ENCODE assay signal across 18 cellular contexts in genomic region chr1:107804746-107805145, GRCh38.
DNase-seq lines count a peak whose midpoint lies in the region; TF ChIP-seq lines count a peak whose summit lies in the region.
"Had no signal": no experiment of that assay in that cellular context is flagged by ENCODE, and none has a peak within 500 bp of the region (broad histone marks: within the 10 kb centered on the region; RNA-seq: fewer than 3 reads in every experiment).

No MANE protein-coding gene starts in this region.

- 43 to 70% (median 50%) methylated on average over 1 of the region's 1 CpG for WGBS in spleen, 5 donors
- 47 to 55% methylated on average over 1 of the region's 1 CpG for WGBS in tibial nerve, 2 donors

- H3K36me3 Mint-ChIP-seq in activated T-cell treated with anti-CD3 and anti-CD28 coated beads, Interleukin-2, amount 50 U/mL, for 24 hours (ENCODE audit: low read depth), result no peaks in the 10 kb centered on the region
- H3K36me3 Mint-ChIP-seq in activated T-helper 2 cell treated with anti-CD3 and anti-CD28 coated beads, Interferon-gamma antibody, Interleukin-2, Interleukin-4, amounts not matched to agents 10 μg/mL and 5 μg/mL and 100 μg/mL, durations not matched to agents 14 hours and 24 hours and 36 hours (ENCODE audit: low read depth), result peaks cover 3% of the 10 kb centered on the region

- TF ChIP-seq POLR2A in spleen (IDR thresholded peaks at IDR 0.05) (no peak), tibial nerve (IDR thresholded peaks at IDR 0.05) (no peak)

- H3K9me3 ChIP-seq in Karpas-422 (ENCODE audit: low read length) (no peaks in the 10 kb centered on the region), spleen (peaks cover 0 to 8% (median 4%) of the 10 kb centered on the region in 8 donors), tibial nerve (peaks cover 0 to 6% (median 0%) of the 10 kb centered on the region in 4 donors), colonic mucosa (no peaks in the 10 kb centered on the region)
- H3K9me3 ChIP-seq: vagina had no signal

- no peaks in the 10 kb centered on the region for H4K20me1 ChIP-seq in Karpas-422 (ENCODE audit: insufficient read depth, low read depth, low read length)

- TF ChIP-seq CTCF in spleen (IDR thresholded peaks at IDR 0.05 in 8 of 11, conservative IDR thresholded peaks at IDR 0.05 in 3 of 11) (no peak), tibial nerve (IDR thresholded peaks at IDR 0.05) (no peak), colonic mucosa (IDR thresholded peaks at IDR 0.05) (no peak)

- H3K4me3 ChIP-seq in Karpas-422 (ENCODE audit: low read length) (no peak overlapping the region), spleen (peak overlapping the region in 1 of 8 donors; percentile 45), tibial nerve (no peak overlapping the region), colonic mucosa (no peak overlapping the region)
- H3K4me3 ChIP-seq: cardiac muscle cell, left ventricle myocardium inferior, vagina had no signal

- no peaks in the 10 kb centered on the region for H3K9me2 ChIP-seq in Karpas-422 (replicated peaks; ENCODE audit: insufficient read depth, low read length)

- H3K4me1 ChIP-seq in Karpas-422 (ENCODE audit: low read length) (peaks cover 11% of the 10 kb centered on the region), spleen (peaks cover 9 to 89% (median 49%) of the 10 kb centered on the region in 6 donors), tibial nerve (peaks cover 0 to 10% (median 0%) of the 10 kb centered on the region in 4 donors), colonic mucosa (no peaks in the 10 kb centered on the region)
- H3K4me1 ChIP-seq: left ventricle myocardium inferior, vagina had no signal

- peaks cover 46% of the 10 kb centered on the region for H3K4me1 Mint-ChIP-seq in activated T-cell treated with anti-CD3 and anti-CD28 coated beads, Interleukin-2, amount 50 U/mL, for 24 hours (ENCODE audit: low read depth)
- peaks cover 35% of the 10 kb centered on the region for H3K4me1 Mint-ChIP-seq in activated T-helper 2 cell treated with anti-CD3 and anti-CD28 coated beads, Interferon-gamma antibody, Interleukin-2, Interleukin-4, amounts not matched to agents 10 μg/mL and 5 μg/mL and 100 μg/mL, durations not matched to agents 14 hours and 24 hours and 36 hours (ENCODE audit: low read depth)

- no peaks in the 10 kb centered on the region for H3K27me3 Mint-ChIP-seq in activated T-cell treated with anti-CD3 and anti-CD28 coated beads, Interleukin-2, amount 50 U/mL, for 24 hours
- H3K27me3 Mint-ChIP-seq in activated T-helper 2 cell treated with anti-CD3 and anti-CD28 coated beads, Interferon-gamma antibody, Interleukin-2, Interleukin-4, amounts not matched to agents 10 μg/mL and 5 μg/mL and 100 μg/mL, durations not matched to agents 14 hours and 24 hours and 36 hours (ENCODE audit: low read depth), result peaks cover 2% of the 10 kb centered on the region

- H3K27ac ChIP-seq in Karpas-422 (ENCODE audit: low read length) (no peak overlapping the region), spleen (peak overlapping the region in 7 of 8 donors; percentile 18 to 73 (median 57)), tibial nerve (no peak overlapping the region), colonic mucosa (no peak overlapping the region)
- H3K27ac ChIP-seq: cardiac muscle cell, left ventricle myocardium inferior, vagina had no signal

- H2AFZ ChIP-seq in Karpas-422 (ENCODE audit: low read length), result no peak overlapping the region

- intact Hi-C loops in activated T-helper 2 cell treated with anti-CD3 and anti-CD28 coated beads, Interferon-gamma antibody, Interleukin-2, Interleukin-4, amounts not matched to agents 10 μg/mL and 5 μg/mL and 100 μg/mL, durations not matched to agents 14 hours and 24 hours and 36 hours (cut with micrococcal nuclease), result loop anchor here (5.0 kb wide), 1 partner anchor 128 kb away; no protein-coding TSS in a partner anchor
- intact Hi-C loops in spleen (cut with DNase I; ENCODE audit: low total_unique reads) (no loop called here), colonic mucosa (cut with DNase I) (no loop called here)

- H3K36me3 ChIP-seq in Karpas-422 (ENCODE audit: insufficient read depth, low read length) (no peaks in the 10 kb centered on the region), spleen (no peaks in the 10 kb centered on the region), tibial nerve (no peaks in the 10 kb centered on the region), colonic mucosa (no peaks in the 10 kb centered on the region)
- H3K36me3 ChIP-seq: cardiac muscle cell, left ventricle myocardium inferior, vagina had no signal

- H3K27ac Mint-ChIP-seq in activated T-cell treated with anti-CD3 and anti-CD28 coated beads, Interleukin-2, amount 50 U/mL, for 24 hours, result peak overlapping the region; percentile 6
- H3K27ac Mint-ChIP-seq in activated T-helper 2 cell treated with anti-CD3 and anti-CD28 coated beads, Interferon-gamma antibody, Interleukin-2, Interleukin-4, amounts not matched to agents 10 μg/mL and 5 μg/mL and 100 μg/mL, durations not matched to agents 14 hours and 24 hours and 36 hours, result no peak overlapping the region

- no peaks in the 10 kb centered on the region for H3K79me2 ChIP-seq in Karpas-422 (ENCODE audit: low read length)

- no peak for DNase-seq in activated T-cell treated with anti-CD3 and anti-CD28 coated beads, Interleukin-2, amount 50 U/mL, for 24 hours
- DNase-seq in activated T-cell treated with anti-CD3 and anti-CD28 coated beads, Interleukin-2, amount 50 U/mL, for 1 hour, result no peak
- DNase-seq in Karpas-422, result no peak
- DNase-seq in activated T-helper 2 cell treated with anti-CD3 and anti-CD28 coated beads, Interferon-gamma antibody, Interleukin-2, Interleukin-4, amounts not matched to agents 10 μg/mL and 5 μg/mL and 100 μg/mL, durations not matched to agents 14 hours and 24 hours and 36 hours (ENCODE audit: low spot score), result no peak
- no peak for DNase-seq in spleen
- DNase-seq in tibial nerve (ENCODE audit: low spot score in 2 of 2), result no peak
- DNase-seq in activated gamma-delta T cell (lab: John Stamatoyannopoulos, UW), result no peak
- no peak for DNase-seq in colonic mucosa
- DNase-seq: Calu3; IMR-90; left ventricle myocardium inferior; NCI-H1105 treated with DMSO at 0.1 percent for 48 hours; NCI-H2171 treated with DMSO at 0.1 percent for 48 hours; posterior cingulate gyrus; stimulated activated naive CD4-positive, alpha-beta T cell treated with Interleukin-2 at 50 U/mL for 16 hours; T1000 had no signal

- TF ChIP-seq EP300 in tibial nerve (IDR thresholded peaks at IDR 0.05), result no peak

- H3K27me3 ChIP-seq in Karpas-422 (ENCODE audit: low read length) (no peaks in the 10 kb centered on the region), spleen (replicated peaks in 1 of 7) (no peaks in the 10 kb centered on the region), tibial nerve (no peaks in the 10 kb centered on the region), colonic mucosa (no peaks in the 10 kb centered on the region)
- H3K27me3 ChIP-seq: cardiac muscle cell, vagina had no signal

- H3K9ac ChIP-seq in Karpas-422 (ENCODE audit: low read length), result no peak overlapping the region
- H3K9ac ChIP-seq in colonic mucosa (ENCODE audit: low read depth in 2 of 2, low read length in 2 of 2), result no peak overlapping the region

- H3K4me3 Mint-ChIP-seq in activated T-cell treated with anti-CD3 and anti-CD28 coated beads, Interleukin-2, amount 50 U/mL, for 24 hours, result no peak overlapping the region
- peak overlapping the region; percentile 22 for H3K4me3 Mint-ChIP-seq in activated T-helper 2 cell treated with anti-CD3 and anti-CD28 coated beads, Interferon-gamma antibody, Interleukin-2, Interleukin-4, amounts not matched to agents 10 μg/mL and 5 μg/mL and 100 μg/mL, durations not matched to agents 14 hours and 24 hours and 36 hours (ENCODE audit: low read depth)

- H3K4me2 ChIP-seq in Karpas-422 (ENCODE audit: low read depth, low read length, poor library complexity, severe bottlenecking), result peak overlapping the region; percentile 33

- H3K9me3 Mint-ChIP-seq in activated T-cell treated with anti-CD3 and anti-CD28 coated beads, Interleukin-2, amount 50 U/mL, for 24 hours, result peaks cover 9% of the 10 kb centered on the region
- no peaks in the 10 kb centered on the region for H3K9me3 Mint-ChIP-seq in activated T-helper 2 cell treated with anti-CD3 and anti-CD28 coated beads, Interferon-gamma antibody, Interleukin-2, Interleukin-4, amounts not matched to agents 10 μg/mL and 5 μg/mL and 100 μg/mL, durations not matched to agents 14 hours and 24 hours and 36 hours

Comparison
In these comparisons a context has a peak if more than half of its experiments do, and no peak if none do; other contexts are left out.
1. H3K27ac ChIP-seq: peak in spleen (7 of 8); none in Karpas-422 (single experiment), tibial nerve (0 of 4) and colonic mucosa (single experiment).